Comparison of ENCODE assay signal across 8 cellular contexts in genomic region chr1:226738995-226739695, GRCh38. TPM values are rescaled to one million over a fixed set of nuclear protein-coding genes. Genes with fewer than 3 reads are reported as not detected.
DNase-seq lines count a peak whose midpoint lies in the region; ATAC-seq and TF ChIP-seq lines count a peak whose summit lies in the region.

ITPKB (minus strand) TSS chr1:226739282; CDS start chr1:226737458, 1,824 bp downstream.

- H3K9me3 ChIP-seq in WERI-Rb-1 (ENCODE audit: severe bottlenecking) (no peaks in the 10 kb centered on the region), colonic mucosa (no peaks in the 10 kb centered on the region)

- peak within 1 kb of the TSS; percentile 87 for H3K4me3 ChIP-seq in KMS-11 (IDR thresholded peaks at IDR 0.05; ENCODE audit: insufficient read depth, low read depth, low read length)
- peak within 1 kb of the TSS; percentile 58 for H3K4me3 ChIP-seq in WERI-Rb-1 (ENCODE audit: low read depth, low read length)
- peak within 1 kb of the TSS; percentile 77 for H3K4me3 ChIP-seq in colonic mucosa

- H3K79me2 ChIP-seq in KMS-11 (ENCODE audit: insufficient read depth, low read depth), result peaks cover 30% of the 10 kb centered on the region; the same call in 1 of the 2 replicates

- no peaks in the 10 kb centered on the region for H4K20me1 ChIP-seq in KMS-11 (ENCODE audit: insufficient read depth)

- TF ChIP-seq CTCF in KMS-11 (conservative IDR thresholded peaks at IDR 0.05; ENCODE audit: low read depth, low read length) (no peak), WERI-Rb-1 (IDR thresholded peaks at IDR 0.05; ENCODE audit: low read depth, low read length) (no peak), colonic mucosa (IDR thresholded peaks at IDR 0.05) (no peak)

- H3K36me3 ChIP-seq in KMS-11 (ENCODE audit: insufficient read depth) (no peaks in the 10 kb centered on the region), WERI-Rb-1 (no peaks in the 10 kb centered on the region), colonic mucosa (no peaks in the 10 kb centered on the region)

- H3K9ac ChIP-seq in KMS-11, result peak within 1 kb of the TSS; percentile 79
- peak within 1 kb of the TSS; percentile 88 to 90 for H3K9ac ChIP-seq in colonic mucosa (ENCODE audit: low read depth in 2 of 2, low read length in 2 of 2)

- peak within 1 kb of the TSS; percentile 93 for H3K27ac ChIP-seq in KMS-11
- H3K27ac ChIP-seq in WERI-Rb-1, result no peak within 1 kb of the TSS
- H3K27ac ChIP-seq in colonic mucosa, result peak within 1 kb of the TSS; percentile 79
- H3K27ac ChIP-seq in layer of hippocampus (ENCODE audit: low read depth, low read length), result peak within 1 kb of the TSS; percentile 96

- H3K4me2 ChIP-seq in KMS-11, result peak within 1 kb of the TSS; percentile 100

- peak; percentile 30 for ATAC-seq in GM18498 (IDR thresholded peaks at IDR 0.05; ENCODE audit: unreplicated experiment)

- DNase-seq in WERI-Rb-1, result no peak
- DNase-seq in colonic mucosa, result peak; percentile 70
- peak; percentile 51 for DNase-seq in stimulated activated CD4-positive, alpha-beta T cell treated with anti-CD3 and anti-CD28 coated beads, Interleukin-4, amount 100 ng/mL, for 1 hour
- no peak for DNase-seq in NCI-H524 treated with DMSO at 0.1 percent for 48 hours (lab: John Stamatoyannopoulos, UW)
- no peak for DNase-seq in SW 1271 (lab: John Stamatoyannopoulos, UW)

- H3K27me3 ChIP-seq in KMS-11 (ENCODE audit: insufficient read depth, low read depth) (no peaks in the 10 kb centered on the region), WERI-Rb-1 (ENCODE audit: insufficient read depth, low read depth, severe bottlenecking) (no peaks in the 10 kb centered on the region), colonic mucosa (no peaks in the 10 kb centered on the region), layer of hippocampus (ENCODE audit: control insufficient read depth, insufficient read depth, low read length) (no peaks in the 10 kb centered on the region)

- peaks cover 45% of the 10 kb centered on the region for H3K4me1 ChIP-seq in KMS-11 (ENCODE audit: low read depth, poor library complexity, severe bottlenecking)
- no peaks in the 10 kb centered on the region for H3K4me1 ChIP-seq in colonic mucosa

- intact Hi-C loops in colonic mucosa (cut with DNase I), result loop anchor here (10.0 kb wide), 2 partner anchors 86 to 104 kb away; no protein-coding TSS in a partner anchor

- H2AFZ ChIP-seq in KMS-11 (ENCODE audit: low read depth), result peak within 1 kb of the TSS; percentile 98

RNA-seq across cellular contexts. Expression of gene ITPKB, which starts in this region (rescaled TPM):
- total RNA-seq in colonic mucosa, result 10 to 100 TPM; 11.6 to 16.9 TPM

Comparison
In these comparisons a context has a peak if more than half of its experiments do, and no peak if none do; other contexts are left out.
1. DNase-seq: peak in colonic mucosa (single experiment) and stimulated activated CD4-positive, alpha-beta T cell treated with anti-CD3 and anti-CD28 coated beads, Interleukin-4, amount 100 ng/mL, for 1 hour (single experiment); none in WERI-Rb-1 (single experiment), NCI-H524 treated with DMSO at 0.1 percent for 48 hours (single experiment) and SW 1271 (0 of 2).
2. Peak in every context shown above with its lines, with median percentiles within 50 percentile points of each other: H3K4me3 ChIP-seq.